8 cellular contexts compared by ENCODE assay signal in the genomic region with DNA sequence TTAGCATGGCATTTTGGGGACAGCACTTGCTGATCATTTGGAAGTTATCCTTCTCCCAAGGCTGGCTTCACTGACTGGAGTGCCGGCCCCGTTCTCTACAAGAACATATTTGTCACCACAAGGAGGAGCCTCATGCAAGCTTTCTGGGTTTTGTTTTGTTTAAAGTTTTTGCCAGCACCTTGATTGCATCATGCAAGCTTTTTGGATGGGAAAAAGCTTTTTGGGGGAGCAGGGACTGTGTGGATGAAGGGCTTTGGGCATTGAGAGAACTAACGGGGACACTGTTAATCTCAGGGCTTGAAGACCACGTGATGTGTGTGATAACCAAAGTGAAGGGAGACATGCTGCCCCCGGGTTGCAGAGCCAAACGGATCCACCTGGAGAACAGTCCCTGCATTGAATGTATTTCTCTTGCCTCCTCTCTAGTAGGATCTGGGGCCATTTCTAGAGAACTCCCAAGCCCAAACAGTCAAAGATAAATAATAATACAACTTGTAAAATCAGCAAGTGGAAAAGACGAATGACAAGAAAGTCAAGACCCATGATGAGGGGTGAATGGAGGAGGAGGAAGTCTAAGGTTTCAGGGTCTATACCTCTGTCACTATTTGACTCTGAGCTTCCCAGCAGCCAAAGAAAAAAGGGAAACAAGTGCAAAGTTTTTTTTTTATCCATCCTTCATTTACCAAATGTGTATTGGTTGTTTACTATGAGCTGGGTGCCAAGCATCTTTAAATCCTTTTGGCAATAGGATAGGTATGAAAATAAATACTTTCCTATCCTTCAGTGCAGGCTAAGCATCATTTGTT. TPM values are rescaled to one million over a fixed set of nuclear protein-coding genes. Genes with fewer than 3 reads are reported as not detected.
A peak's percentile ranks its signal among the peaks of the same experiment; 100 is the strongest.
DNase-seq lines count a peak whose midpoint lies in the region; ATAC-seq, FAIRE-seq and TF ChIP-seq lines count a peak whose summit lies in the region.

No MANE protein-coding gene starts in this region.

- H3K4me2 ChIP-seq in GM12878 (ENCODE audit: control insufficient read depth, insufficient read depth) = no peak overlapping the region

- BruUV-seq in GM12878 (replicated peaks; lab: Mats Ljungman, UMichigan) = no TSS peak

- POLR2A ChIA-PET in GM12878 (lab: Charles Lee) = no interaction called here

- no peak overlapping the region for H3K27ac ChIP-seq in GM12878 (ENCODE audit: control insufficient read depth, insufficient read depth)

- DNase-seq in NCI-H82 (lab: John Stamatoyannopoulos, UW) = peak; percentile 35
- no peak for DNase-seq in NCI-H82 treated with DMSO at 0.1 percent for 48 hours (lab: John Stamatoyannopoulos, UW; ENCODE audit: unreplicated experiment)
- peak; percentile 16 for DNase-seq in MG63
- no peak for DNase-seq in GM12878 (ENCODE audit: low read depth, low spot score)
- DNase-seq in lung microvascular endothelial cell (ENCODE audit: low read depth in 2 of 2) = peak; percentile 20 to 45
- DNase-seq in NCI-H1048 (lab: John Stamatoyannopoulos, UW) = no peak
- no peak for DNase-seq in DMS79 treated with DMSO at 0.1 percent for 48 hours (lab: John Stamatoyannopoulos, UW)

- no peaks in the 10 kb centered on the region for H3K79me2 ChIP-seq in GM12878 (ENCODE audit: control insufficient read depth, insufficient read depth, low read length)

- no peak overlapping the region for H2AFZ ChIP-seq in GM12878 (ENCODE audit: control insufficient read depth, low read depth, low read length)

- no peak overlapping the region for H3K9ac ChIP-seq in GM12878 (ENCODE audit: control insufficient read depth, insufficient read depth, low read length)

- ATAC-seq in GM12878 (peak; percentile 56), HG02642 (IDR thresholded peaks at IDR 0.05; ENCODE audit: poor library complexity, unreplicated experiment) (no peak)

- intact Hi-C loops in GM12878 (cut with micrococcal nuclease; ENCODE audit: unreplicated experiment) = no loop called here

- no peak overlapping the region for H3K4me3 ChIP-seq in MG63
- no peak overlapping the region for H3K4me3 ChIP-seq in GM12878

- RAD21 ChIA-PET in GM12878 (lab: Charles Lee; ENCODE audit: unreplicated experiment) = interaction anchor here (0.7 to 3.8 kb wide), 4 partner anchors 218 to 562 kb away, joined by 3 to 18 read pairs (median 6); no protein-coding TSS in a partner anchor

- CTCF ChIA-PET in GM12878 (lab: Yijun Ruan, JAX) = interaction anchor here (0.8 to 2.8 kb wide), 11 partner anchors 10 to 562 kb away, joined by 3 to 18 read pairs (median 6); no protein-coding TSS in a partner anchor

- no peak for TF ChIP-seq POLR2A in GM12878 (IDR thresholded peaks at IDR 0.05; ENCODE audit: low read depth, low read length)

- FAIRE-seq in GM12878 (lab: Jason Lieb, UNC) = no peak

- SMC1A ChIA-PET in GM12878 (lab: Charles Lee; ENCODE audit: uncharacterized antibody, unreplicated experiment) = interaction anchor here (0.7 to 2.4 kb wide), 9 partner anchors 15 to 561 kb away, joined by 3 to 6 read pairs (median 4); a partner anchor contains a TSS

- in situ Hi-C loops in GM12878 (cut with MboI) = loop anchor here (10.0 kb wide), 1 partner anchor 1612 kb away; a partner anchor contains a TSS

- H3K9me3 ChIP-seq in MG63 (no peaks in the 10 kb centered on the region), GM12878 (replicated peaks; ENCODE audit: control insufficient read depth, insufficient read depth, low read length) (no peaks in the 10 kb centered on the region; the same call in 2 of the 3 replicates)

- H3K36me3 ChIP-seq in MG63 = no peaks in the 10 kb centered on the region
- H3K36me3 ChIP-seq in GM12878 (ENCODE audit: control insufficient read depth in 2 of 2, insufficient read depth in 2 of 2, low read length in 1 of 2) = no peaks in the 10 kb centered on the region

- H3K4me1 ChIP-seq in GM12878 (ENCODE audit: control insufficient read depth, insufficient read depth, low read length) = no peaks in the 10 kb centered on the region

- TF ChIP-seq EP300 in GM12878 (IDR thresholded peaks at IDR 0.05; ENCODE audit: borderline replicate concordance in 1 of 2, control insufficient read depth in 1 of 2, low read depth in 2 of 2, low read length in 2 of 2) = no peak

- peak; percentile 39 to 64 (median 54); a peak in 5 of 6 replicates for TF ChIP-seq CTCF in GM12878 (IDR thresholded peaks at IDR 0.05 in 2 of 3, conservative IDR thresholded peaks at IDR 0.05 in 1 of 3; ENCODE audit: control insufficient read depth in 2 of 3, extremely low read depth in 1 of 3, insufficient read depth in 1 of 3, low read depth in 3 of 3, low read length in 3 of 3)

- H4K20me1 ChIP-seq in GM12878 (ENCODE audit: control insufficient read depth, insufficient read depth) = no peaks in the 10 kb centered on the region

- peak; percentile 86 for TF ChIP-seq RAD21 in GM12878 (IDR thresholded peaks at IDR 0.05; ENCODE audit: insufficient read depth, low read depth, low read length)

- H3K27me3 ChIP-seq in MG63 (peaks cover 22% of the 10 kb centered on the region), GM12878 (replicated peaks in 1 of 2; ENCODE audit: control insufficient read depth in 2 of 2, insufficient read depth in 2 of 2, low read length in 1 of 2) (no peaks in the 10 kb centered on the region; a peak in 2 of 4 replicates)

- 23% methylated on average over 7 of the region's 7 CpGs for WGBS in GM12878 (ENCODE audit: insufficient coverage, insufficient replicate concordance, low lambda C conversion rate, missing lambda C conversion rate)

TF ChIP-seq in GM12878, 131 proteins besides CTCF, POLR2A, EP300 and RAD21 (continues in another document):
- no peak for TF ChIP-seq SMAD5 (IDR thresholded peaks at IDR 0.05; ENCODE audit: low read depth)
- TF ChIP-seq CEBPB (IDR thresholded peaks at IDR 0.05; ENCODE audit: borderline replicate concordance in 1 of 2, low read depth in 2 of 2, low read length in 2 of 2) = peak in 1 of 2 experiments; percentile 49; a peak in 1 of 4 replicates
- TF ChIP-seq, protein P1, sequence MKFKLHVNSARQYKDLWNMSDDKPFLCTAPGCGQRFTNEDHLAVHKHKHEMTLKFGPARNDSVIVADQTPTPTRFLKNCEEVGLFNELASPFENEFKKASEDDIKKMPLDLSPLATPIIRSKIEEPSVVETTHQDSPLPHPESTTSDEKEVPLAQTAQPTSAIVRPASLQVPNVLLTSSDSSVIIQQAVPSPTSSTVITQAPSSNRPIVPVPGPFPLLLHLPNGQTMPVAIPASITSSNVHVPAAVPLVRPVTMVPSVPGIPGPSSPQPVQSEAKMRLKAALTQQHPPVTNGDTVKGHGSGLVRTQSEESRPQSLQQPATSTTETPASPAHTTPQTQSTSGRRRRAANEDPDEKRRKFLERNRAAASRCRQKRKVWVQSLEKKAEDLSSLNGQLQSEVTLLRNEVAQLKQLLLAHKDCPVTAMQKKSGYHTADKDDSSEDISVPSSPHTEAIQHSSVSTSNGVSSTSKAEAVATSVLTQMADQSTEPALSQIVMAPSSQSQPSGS (IDR thresholded peaks at IDR 0.05; ENCODE audit: low read length) = no peak
- TF ChIP-seq KDM1A (IDR thresholded peaks at IDR 0.05; ENCODE audit: borderline replicate concordance) = no peak
- TF ChIP-seq MTA2 (IDR thresholded peaks at IDR 0.05; ENCODE audit: low read depth) = no peak
- peak; percentile 40; the same call in 1 of the 2 replicates for TF ChIP-seq ATF7 (IDR thresholded peaks at IDR 0.05; ENCODE audit: low read depth)
- TF ChIP-seq RAD51 (IDR thresholded peaks at IDR 0.05) = peak; percentile 25; the same call in 1 of the 2 replicates
- no peak for TF ChIP-seq NRF1 (conservative IDR thresholded peaks at IDR 0.05; ENCODE audit: low read depth, low read length)
- TF ChIP-seq SMC3 (IDR thresholded peaks at IDR 0.05; ENCODE audit: borderline replicate concordance, low read length) = peak; percentile 76; the same call in 1 of the 2 replicates

RNA-seq across cellular contexts. Expression of a gene that starts 17.2 kb away (rescaled TPM):
- not detected in 2 replicates for total RNA-seq in MG63 (2014; rRNA removed; shearing (Covaris generic); ENCODE audit: low replicate concordance)
- not detected in 2 replicates for total RNA-seq in GM12878 (2013; cell fraction: nucleolus; rRNA removed)
- total RNA-seq in GM12878 (2014; rRNA removed) (not detected in 2 replicates), GM12878 (2014; rRNA removed; fragmentation: Illumina TruSeq; extraction: Trizol) (not detected in 2 replicates), GM12878 (2021) (not detected in 2 replicates), lung microvascular endothelial cell (not detected in 2 replicates)
- polyA plus RNA-seq in GM12878 (2011; ENCODE audit: low read depth) = not detected
- polyA plus RNA-seq in GM12878 (2011; rRNA removed) (not detected in 2 replicates), GM12878 (2014; fragmentation: Illumina TruSeq; extraction: Trizol) (not detected in 2 replicates), GM12878 (2014; fragmentation: Nextera tagmentation; extraction: Ambion mirVana) (not detected), GM12878 (2014; rRNA removed) (not detected in 2 replicates), GM12878 (2016; fragmentation: Nextera tagmentation; extraction: Ambion mirVana) (not detected)
- 0.15 TPM in 1 of 2 replicates, not detected in the other for polyA plus RNA-seq in GM12878 (2011; cell fraction: cytosol; rRNA removed)
- polyA plus RNA-seq in GM12878 (2011; cell fraction: nucleus; rRNA removed) = not detected in 2 replicates
- not detected in 2 replicates for polyA plus RNA-seq in GM12878 (2012)
- not detected in 2 replicates for polyA minus RNA-seq in GM12878 (2011; rRNA and poly(A)+ RNA removed)
- not detected in 2 replicates for polyA minus RNA-seq in GM12878 (2011; cell fraction: cytosol; rRNA and poly(A)+ RNA removed)
- polyA minus RNA-seq in GM12878 (2011; cell fraction: nucleus; rRNA and poly(A)+ RNA removed) = not detected in 2 replicates

RNA-seq across cellular contexts. Expression of a gene that starts 48.4 kb away (rescaled TPM):
- total RNA-seq in MG63 (2014; rRNA removed; shearing (Covaris generic); ENCODE audit: low replicate concordance) = 27.4 and 30.4 TPM in 2 replicates
- 244 and 245 TPM in 2 replicates for total RNA-seq in GM12878 (2013; cell fraction: nucleolus; rRNA removed)
- total RNA-seq in GM12878 (2014; rRNA removed) = 16.1 and 21.9 TPM in 2 replicates
- total RNA-seq in GM12878 (2014; rRNA removed; fragmentation: Illumina TruSeq; extraction: Trizol) = 16.1 and 17.6 TPM in 2 replicates
- total RNA-seq in GM12878 (2021) = 18.9 and 23.1 TPM in 2 replicates
- 15.8 TPM for polyA plus RNA-seq in GM12878 (2011; ENCODE audit: low read depth)
- 25.6 and 34.7 TPM in 2 replicates for polyA plus RNA-seq in GM12878 (2011; rRNA removed)
- polyA plus RNA-seq in GM12878 (2011; cell fraction: cytosol; rRNA removed) = 38.3 and 40.0 TPM in 2 replicates
- 203 and 218 TPM in 2 replicates for polyA plus RNA-seq in GM12878 (2011; cell fraction: nucleus; rRNA removed)
- polyA plus RNA-seq in GM12878 (2012) = 17.0 and 21.7 TPM in 2 replicates
- polyA plus RNA-seq in GM12878 (2014; fragmentation: Illumina TruSeq; extraction: Trizol) = 17.0 and 17.7 TPM in 2 replicates
- 1 to 10 TPM; 6.4 to 9.2 TPM for polyA plus RNA-seq in GM12878 (2014; fragmentation: Nextera tagmentation; extraction: Ambion mirVana)
- polyA plus RNA-seq in GM12878 (2014; rRNA removed) = 26.1 and 28.0 TPM in 2 replicates
- polyA plus RNA-seq in GM12878 (2016; fragmentation: Nextera tagmentation; extraction: Ambion mirVana) = 10 to 100 TPM; 18.5 to 19.1 TPM
- polyA minus RNA-seq in GM12878 (2011; rRNA and poly(A)+ RNA removed) = 53.0 and 67.2 TPM in 2 replicates
- 24.3 and 46.8 TPM in 2 replicates for polyA minus RNA-seq in GM12878 (2011; cell fraction: cytosol; rRNA and poly(A)+ RNA removed)
- 53.6 and 72.1 TPM in 2 replicates for polyA minus RNA-seq in GM12878 (2011; cell fraction: nucleus; rRNA and poly(A)+ RNA removed)
- 7.0 and 10.7 TPM in 2 replicates for total RNA-seq in lung microvascular endothelial cell

Comparison
In these comparisons a context has a peak if more than half of its experiments do, and no peak if none do; other contexts are left out.
1. DNase-seq: peak in NCI-H82 (single experiment), MG63 (single experiment) and lung microvascular endothelial cell (2 of 2); none in NCI-H82 treated with DMSO at 0.1 percent for 48 hours (single experiment), GM12878 (single experiment), NCI-H1048 (single experiment) and DMS79 treated with DMSO at 0.1 percent for 48 hours (single experiment).